In the genomic region with DNA sequence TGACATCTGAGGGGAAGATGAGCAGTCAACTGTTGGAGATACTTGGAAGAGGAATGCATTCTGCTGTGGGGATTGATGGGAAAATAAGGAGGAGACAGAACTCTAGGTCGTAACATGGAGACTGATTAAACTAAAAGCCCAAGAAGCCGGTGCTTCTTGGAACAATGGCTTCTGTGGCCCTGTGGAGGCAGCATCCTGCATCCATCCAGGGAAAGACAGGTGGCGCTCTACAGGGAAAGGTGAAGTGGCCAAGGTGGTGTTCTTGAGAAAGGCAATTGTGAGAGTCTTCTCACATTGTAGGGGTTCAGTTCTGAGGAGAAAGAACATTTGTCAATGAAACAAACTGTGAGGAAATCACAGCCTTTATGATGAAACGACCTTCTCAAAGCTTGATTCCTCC, we compare ENCODE assay signal across 18 cellular contexts. TPM values are rescaled to one million over a fixed set of nuclear protein-coding genes. Genes with fewer than 3 reads are reported as not detected.
A peak's percentile ranks its signal among the peaks of the same experiment; 100 is the strongest.
DNase-seq lines count a peak whose midpoint lies in the region; ATAC-seq and TF ChIP-seq lines count a peak whose summit lies in the region.
"Had no signal": no experiment of that assay in that cellular context is flagged by ENCODE, and none has a peak within 500 bp of the region (broad histone marks: within the 10 kb centered on the region; RNA-seq: fewer than 3 reads in every experiment).

No MANE protein-coding gene starts in this region.

- H3K36me3 Mint-ChIP-seq in activated CD8-positive, alpha-beta T cell treated with anti-CD3 and anti-CD28 coated beads for 36 hours (ENCODE audit: low read depth): no peaks in the 10 kb centered on the region
- no peaks in the 10 kb centered on the region for H3K36me3 Mint-ChIP-seq in activated CD8-positive, alpha-beta T cell treated with anti-CD3 and anti-CD28 coated beads, Interleukin-2, amount 10 ng/mL, durations not matched to agents 7 days and 5 days (ENCODE audit: low read depth)
- H3K36me3 Mint-ChIP-seq: activated naive CD8-positive, alpha-beta T cell treated with anti-CD3 and anti-CD28 coated beads, Interleukin-2, amount 10 ng/mL, durations not matched to agents 7 days and 5 days; mesothelial cell of epicardium had no signal

- no peak overlapping the region for H2AFZ ChIP-seq in Karpas-422 (ENCODE audit: low read length)

- no peaks in the 10 kb centered on the region for H3K27me3 ChIP-seq in Karpas-422 (ENCODE audit: low read length)
- no peaks in the 10 kb centered on the region for H3K27me3 ChIP-seq in psoas muscle (ENCODE audit: insufficient read depth in 3 of 3, low read length in 2 of 3)
- H3K27me3 ChIP-seq: cardiac muscle cell, tibial artery had no signal

- H3K9me2 ChIP-seq in Karpas-422 (replicated peaks; ENCODE audit: insufficient read depth, low read length): no peaks in the 10 kb centered on the region

- no peaks in the 10 kb centered on the region for H3K27me3 Mint-ChIP-seq in activated CD8-positive, alpha-beta T cell treated with anti-CD3 and anti-CD28 coated beads for 36 hours
- H3K27me3 Mint-ChIP-seq in activated CD8-positive, alpha-beta T cell treated with anti-CD3 and anti-CD28 coated beads, Interleukin-2, amount 10 ng/mL, durations not matched to agents 7 days and 5 days (ENCODE audit: low read depth): peaks cover 2% of the 10 kb centered on the region

- H3K27ac ChIP-seq in Karpas-422 (ENCODE audit: low read length) (no peak overlapping the region), psoas muscle (no peak overlapping the region)
- H3K27ac ChIP-seq: cardiac muscle cell, HL-60, tibial artery had no signal

- POLR2A ChIA-PET in activated CD8-positive, alpha-beta T cell treated with anti-CD3 and anti-CD28 coated beads for 36 hours (lab: Charles Lee): no interaction called here
- POLR2A ChIA-PET in activated CD8-positive, alpha-beta T cell treated with anti-CD3 and anti-CD28 coated beads, Interleukin-2, amount 10 ng/mL, durations not matched to agents 7 days and 5 days (lab: Charles Lee): no interaction called here

- no peak overlapping the region for H3K4me3 Mint-ChIP-seq in activated CD8-positive, alpha-beta T cell treated with anti-CD3 and anti-CD28 coated beads for 36 hours
- H3K4me3 Mint-ChIP-seq in activated CD8-positive, alpha-beta T cell treated with anti-CD3 and anti-CD28 coated beads, Interleukin-2, amount 10 ng/mL, durations not matched to agents 7 days and 5 days: no peak overlapping the region
- H3K4me3 Mint-ChIP-seq: activated naive CD8-positive, alpha-beta T cell treated with anti-CD3 and anti-CD28 coated beads, Interleukin-2, amount 10 ng/mL, durations not matched to agents 7 days and 5 days; activated T-cell treated with anti-CD3 and anti-CD28 coated beads, Interleukin-2, amount 50 U/mL, for 24 hours; mesothelial cell of epicardium had no signal

- H3K9me3 ChIP-seq in Karpas-422 (ENCODE audit: low read length) (no peaks in the 10 kb centered on the region), psoas muscle (no peaks in the 10 kb centered on the region)
- H3K9me3 ChIP-seq: tibial artery had no signal

- H3K36me3 ChIP-seq in Karpas-422 (ENCODE audit: insufficient read depth, low read length) (no peaks in the 10 kb centered on the region), psoas muscle (ENCODE audit: insufficient read depth in 1 of 2, low read depth in 1 of 2) (no peaks in the 10 kb centered on the region)
- H3K36me3 ChIP-seq: cardiac muscle cell, tibial artery had no signal

- H3K4me1 ChIP-seq in Karpas-422 (ENCODE audit: low read length) (no peaks in the 10 kb centered on the region), psoas muscle (no peaks in the 10 kb centered on the region)
- H3K4me1 ChIP-seq: tibial artery had no signal

- H4K20me1 ChIP-seq in Karpas-422 (ENCODE audit: insufficient read depth, low read depth, low read length): no peaks in the 10 kb centered on the region

- H3K27ac Mint-ChIP-seq in activated CD8-positive, alpha-beta T cell treated with anti-CD3 and anti-CD28 coated beads for 36 hours: no peak overlapping the region
- H3K27ac Mint-ChIP-seq in activated CD8-positive, alpha-beta T cell treated with anti-CD3 and anti-CD28 coated beads, Interleukin-2, amount 10 ng/mL, durations not matched to agents 7 days and 5 days: no peak overlapping the region
- H3K27ac Mint-ChIP-seq: activated naive CD8-positive, alpha-beta T cell treated with anti-CD3 and anti-CD28 coated beads, Interleukin-2, amount 10 ng/mL, durations not matched to agents 7 days and 5 days; activated T-cell treated with anti-CD3 and anti-CD28 coated beads, Interleukin-2, amount 50 U/mL, for 24 hours; mesothelial cell of epicardium had no signal

- no peaks in the 10 kb centered on the region for H3K9me3 Mint-ChIP-seq in activated CD8-positive, alpha-beta T cell treated with anti-CD3 and anti-CD28 coated beads for 36 hours
- no peaks in the 10 kb centered on the region for H3K9me3 Mint-ChIP-seq in activated CD8-positive, alpha-beta T cell treated with anti-CD3 and anti-CD28 coated beads, Interleukin-2, amount 10 ng/mL, durations not matched to agents 7 days and 5 days (ENCODE audit: insufficient read depth)
- H3K9me3 Mint-ChIP-seq: activated naive CD8-positive, alpha-beta T cell treated with anti-CD3 and anti-CD28 coated beads, Interleukin-2, amount 10 ng/mL, durations not matched to agents 7 days and 5 days; activated T-cell treated with anti-CD3 and anti-CD28 coated beads, Interleukin-2, amount 50 U/mL, for 24 hours had no signal

- peak; percentile 9 for DNase-seq in activated CD8-positive, alpha-beta T cell treated with anti-CD3 and anti-CD28 coated beads for 36 hours
- no peak for DNase-seq in activated CD8-positive, alpha-beta T cell treated with anti-CD3 and anti-CD28 coated beads, Interleukin-2, amount 10 ng/mL, durations not matched to agents 7 days and 5 days
- DNase-seq in Karpas-422 (peak; percentile 53), choroid plexus epithelial cell (ENCODE audit: low read depth) (no peak), psoas muscle (no peak)
- no peak for DNase-seq in stimulated activated CD4-positive, alpha-beta T cell treated with anti-CD3 and anti-CD28 coated beads, Interleukin-12 subunit alpha, Interleukin-12 subunit beta, amount 100 ng/mL, for 4 hours
- DNase-seq: activated naive CD8-positive, alpha-beta T cell treated with anti-CD3 and anti-CD28 coated beads, Interleukin-2, amount 10 ng/mL, durations not matched to agents 7 days and 5 days; activated T-cell treated with anti-CD3 and anti-CD28 coated beads, Interleukin-2, amount 50 U/mL, for 24 hours; Kasumi-1; NCI-H1436 treated with DMSO at 0.1 percent for 48 hours; occipital lobe; T-helper 2 cell; tibial artery had no signal

- no peaks in the 10 kb centered on the region for H3K79me2 ChIP-seq in Karpas-422 (ENCODE audit: low read length)

- 75 to 79% (median 79%) methylated on average over 4 of the region's 4 CpGs for WGBS in psoas muscle, 3 donors

- no peak for TF ChIP-seq CTCF in activated CD8-positive, alpha-beta T cell treated with anti-CD3 and anti-CD28 coated beads for 36 hours (IDR thresholded peaks at IDR 0.05)
- TF ChIP-seq CTCF in choroid plexus epithelial cell (conservative IDR thresholded peaks at IDR 0.05; ENCODE audit: low read depth, low read length): peak; percentile 23
- peak; percentile 5 for TF ChIP-seq CTCF in psoas muscle (IDR thresholded peaks at IDR 0.05)

- CTCF ChIA-PET in activated CD8-positive, alpha-beta T cell treated with anti-CD3 and anti-CD28 coated beads for 36 hours (lab: Charles Lee): interaction anchor here (1.0 to 1.7 kb wide), 3 partner anchors 9 to 62 kb away, joined by 3 to 4 read pairs (median 4); no protein-coding TSS in a partner anchor
- CTCF ChIA-PET in activated CD8-positive, alpha-beta T cell treated with anti-CD3 and anti-CD28 coated beads, Interleukin-2, amount 10 ng/mL, durations not matched to agents 7 days and 5 days (lab: Charles Lee): no interaction called here

- no peaks in the 10 kb centered on the region for H3K4me1 Mint-ChIP-seq in activated CD8-positive, alpha-beta T cell treated with anti-CD3 and anti-CD28 coated beads for 36 hours (ENCODE audit: low read depth)
- no peaks in the 10 kb centered on the region for H3K4me1 Mint-ChIP-seq in activated CD8-positive, alpha-beta T cell treated with anti-CD3 and anti-CD28 coated beads, Interleukin-2, amount 10 ng/mL, durations not matched to agents 7 days and 5 days (ENCODE audit: low read depth)
- H3K4me1 Mint-ChIP-seq: activated naive CD8-positive, alpha-beta T cell treated with anti-CD3 and anti-CD28 coated beads, Interleukin-2, amount 10 ng/mL, durations not matched to agents 7 days and 5 days had no signal

- H3K4me3 ChIP-seq in Karpas-422 (ENCODE audit: low read length) (no peak overlapping the region), choroid plexus epithelial cell (ENCODE audit: low read depth, low read length) (no peak overlapping the region), psoas muscle (no peak overlapping the region)
- H3K4me3 ChIP-seq: cardiac muscle cell, tibial artery had no signal

- H3K4me2 ChIP-seq in Karpas-422 (ENCODE audit: low read depth, low read length, poor library complexity, severe bottlenecking): no peak overlapping the region

- intact Hi-C loops in activated CD8-positive, alpha-beta T cell treated with anti-CD3 and anti-CD28 coated beads for 36 hours (cut with micrococcal nuclease): no loop called here
- intact Hi-C loops in psoas muscle (cut with DNase I): no loop called here

- ATAC-seq in activated CD8-positive, alpha-beta T cell treated with anti-CD3 and anti-CD28 coated beads for 36 hours: no peak
- no peak for ATAC-seq in activated CD8-positive, alpha-beta T cell treated with anti-CD3 and anti-CD28 coated beads, Interleukin-2, amount 10 ng/mL, durations not matched to agents 7 days and 5 days
- ATAC-seq in psoas muscle: no peak
- ATAC-seq in GM19397 (IDR thresholded peaks at IDR 0.05; ENCODE audit: unreplicated experiment): no peak
- no peak for ATAC-seq in activated CD4-positive, CD25-positive, alpha-beta regulatory T cell treated with anti-CD3 and anti-CD28 coated beads, Interleukin-2, amount 50 U/mL, for 24 hours

- no peak overlapping the region for H3K9ac ChIP-seq in Karpas-422 (ENCODE audit: low read length)

RNA-seq across cellular contexts. Expression of a gene that starts 31.2 kb away (rescaled TPM):
- 10 to 100 TPM; 79.4 to 88.9 TPM for total RNA-seq in activated CD8-positive, alpha-beta T cell treated with anti-CD3 and anti-CD28 coated beads for 36 hours
- total RNA-seq in activated CD8-positive, alpha-beta T cell treated with anti-CD3 and anti-CD28 coated beads, Interleukin-2, amount 10 ng/mL, durations not matched to agents 7 days and 5 days: 10 to 100 TPM; 64.1 to 69.0 TPM
- total RNA-seq in Karpas-422 (2014; rRNA removed; shearing (Covaris generic); ENCODE audit: low replicate concordance): 35.0 and 46.4 TPM in 2 replicates
- 100 to 1,000 TPM; 466 to 795 (median 548) TPM for total RNA-seq in psoas muscle
- 100 to 1,000 TPM in 2 of 3 donors, 10 to 100 TPM in 1; 77.7 to 951 (median 718) TPM for polyA plus RNA-seq in psoas muscle

Comparison
In these comparisons a context has a peak if more than half of its experiments do, and no peak if none do; other contexts are left out.
1. DNase-seq: peak in activated CD8-positive, alpha-beta T cell treated with anti-CD3 and anti-CD28 coated beads for 36 hours (single experiment) and Karpas-422 (single experiment); none in activated CD8-positive, alpha-beta T cell treated with anti-CD3 and anti-CD28 coated beads, Interleukin-2, amount 10 ng/mL, durations not matched to agents 7 days and 5 days (single experiment), choroid plexus epithelial cell (single experiment), psoas muscle (0 of 2) and stimulated activated CD4-positive, alpha-beta T cell treated with anti-CD3 and anti-CD28 coated beads, Interleukin-12 subunit alpha, Interleukin-12 subunit beta, amount 100 ng/mL, for 4 hours (single experiment).